13 cellular contexts compared by ENCODE assay signal in genomic region chr1:202180751-202181139, GRCh38. TPM values are rescaled to one million over a fixed set of nuclear protein-coding genes. Genes with fewer than 3 reads are reported as not detected.
"Had no signal": no experiment of that assay in that cellular context is flagged by ENCODE, and none has a peak within 500 bp of the region (broad histone marks: within the 10 kb centered on the region; RNA-seq: fewer than 3 reads in every experiment).

No MANE protein-coding gene starts in this region.

RNA-seq across cellular contexts. Expression of gene LGR6, which starts 12.9 kb away (rescaled TPM):
- total RNA-seq: activated B cell treated with CpG ODN at 0.5 μM for 24 hours; activated CD4-positive, alpha-beta T cell treated with anti-CD3 and anti-CD28 coated beads, Interleukin-2, amount 10 ng/mL, durations not matched to agents 24 days and 14 days; activated CD4-positive, alpha-beta T cell treated with anti-CD3 and anti-CD28 coated beads, Interleukin-2, amount 10 ng/mL, durations not matched to agents 7 days and 5 days; T-helper 1 cell treated with Interleukin-12 subunit alpha and Interleukin-12 subunit beta and Interleukin-4 antibody, amounts not matched to agents 30 ng/mL and 1 ng/mL, for 36 hours had no signal

RNA-seq across cellular contexts. Expression of gene GPR37L1, which starts 58.0 kb away (rescaled TPM):
- total RNA-seq: activated B cell treated with CpG ODN at 0.5 μM for 24 hours; activated CD4-positive, alpha-beta memory T cell treated with anti-CD3 and anti-CD28 coated beads for 36 hours; activated CD4-positive, alpha-beta memory T cell treated with anti-CD3 and anti-CD28 coated beads, Interleukin-2, amount 10 ng/mL, durations not matched to agents 7 days and 5 days; activated CD4-positive, alpha-beta T cell treated with anti-CD3 and anti-CD28 coated beads for 36 hours; activated CD4-positive, alpha-beta T cell treated with anti-CD3 and anti-CD28 coated beads, Interleukin-2, amount 10 ng/mL, durations not matched to agents 24 days and 14 days; activated CD4-positive, alpha-beta T cell treated with anti-CD3 and anti-CD28 coated beads, Interleukin-2, amount 10 ng/mL, durations not matched to agents 7 days and 5 days; activated CD8-positive, alpha-beta memory T cell treated with anti-CD3 and anti-CD28 coated beads for 36 hours; activated CD8-positive, alpha-beta memory T cell treated with anti-CD3 and anti-CD28 coated beads, Interleukin-2, amount 10 ng/mL, durations not matched to agents 7 days and 5 days; activated CD8-positive, alpha-beta T cell treated with anti-CD3 and anti-CD28 coated beads for 36 hours; activated CD8-positive, alpha-beta T cell treated with anti-CD3 and anti-CD28 coated beads, Interleukin-2, amount 10 ng/mL, durations not matched to agents 7 days and 5 days; T-helper 1 cell treated with Interleukin-12 subunit alpha and Interleukin-12 subunit beta and Interleukin-4 antibody, amounts not matched to agents 30 ng/mL and 1 ng/mL, for 36 hours; T-helper 17 cell; T-helper 2 cell treated with Interferon-gamma antibody and Interleukin-4, amounts not matched to agents 100 ng/mL and 5 ng/mL, for 36 hours had no signal
